In genomic region chr3:97257942-97258341, GRCh38 we compare ENCODE assay signal across 16 cellular contexts.
DNase-seq lines count a peak whose midpoint lies in the region; ATAC-seq and TF ChIP-seq lines count a peak whose summit lies in the region.
"Had no signal": no experiment of that assay in that cellular context is flagged by ENCODE, and none has a peak within 500 bp of the region (broad histone marks: within the 10 kb centered on the region; RNA-seq: fewer than 3 reads in every experiment).

No MANE protein-coding gene starts in this region.

- ATAC-seq in upper lobe of left lung (ENCODE audit: low FRiP score in 2 of 2) (no peak), left ventricle myocardium superior (no peak)
- ATAC-seq: CD8-positive, alpha-beta T cell had no signal

- DNase-seq in NCI-H146 (lab: John Stamatoyannopoulos, UW): peak; percentile 41
- no peak for DNase-seq in NCI-H146 treated with DMSO at 0.1 percent for 48 hours (lab: John Stamatoyannopoulos, UW; ENCODE audit: unreplicated experiment)
- DNase-seq in DMS53 treated with DMSO at 0.1 percent for 48 hours (lab: John Stamatoyannopoulos, UW; ENCODE audit: unreplicated experiment): peak; percentile 26
- peak; percentile 46 for DNase-seq in NCI-H69 (lab: John Stamatoyannopoulos, UW)
- DNase-seq in OCI-M1 (lab: John Stamatoyannopoulos, UW): no peak
- no peak for DNase-seq in upper lobe of left lung
- no peak for DNase-seq in left ventricle myocardium superior
- DNase-seq: CD4-positive, CD25-positive, alpha-beta regulatory T cell; CD8-positive, alpha-beta T cell; DMS 273 treated with DMSO at 0.1 percent for 48 hours; DND-41; GOT3; HCEC 1CT had no signal

- no peaks in the 10 kb centered on the region for H3K36me3 ChIP-seq in upper lobe of left lung
- H3K36me3 ChIP-seq: BLaER1 had no signal

- H3K9me3 ChIP-seq in upper lobe of left lung: no peaks in the 10 kb centered on the region
- H3K9me3 ChIP-seq: BLaER1 had no signal

- H3K4me3 ChIP-seq in upper lobe of left lung: no peak overlapping the region
- H3K4me3 ChIP-seq: BLaER1 had no signal

- TF ChIP-seq EP300 in upper lobe of left lung (IDR thresholded peaks at IDR 0.05): no peak

- WGBS in upper lobe of left lung, 2 donors: 75 to 80% methylated on average over 1 of the region's 1 CpG

- intact Hi-C loops in left ventricle myocardium superior (cut with micrococcal nuclease): no loop called here

- no peaks in the 10 kb centered on the region for H3K4me1 ChIP-seq in upper lobe of left lung
- H3K4me1 ChIP-seq: BLaER1 had no signal

- no peak for TF ChIP-seq CTCF in upper lobe of left lung (IDR thresholded peaks at IDR 0.05)

- no peaks in the 10 kb centered on the region for H3K27me3 ChIP-seq in upper lobe of left lung
- H3K27me3 ChIP-seq: BLaER1 had no signal

- no peak overlapping the region for H3K27ac ChIP-seq in upper lobe of left lung
- H3K27ac ChIP-seq: 22Rv1, BLaER1, C4-2B had no signal

- TF ChIP-seq POLR2A in upper lobe of left lung (IDR thresholded peaks at IDR 0.05): no peak

Comparison
In these comparisons a context has a peak if more than half of its experiments do, and no peak if none do; other contexts are left out.
1. DNase-seq: peak in NCI-H146 (single experiment), DMS53 treated with DMSO at 0.1 percent for 48 hours (single experiment) and NCI-H69 (single experiment); none in NCI-H146 treated with DMSO at 0.1 percent for 48 hours (single experiment), OCI-M1 (single experiment), upper lobe of left lung (0 of 2) and left ventricle myocardium superior (single experiment).